In the genomic region with DNA sequence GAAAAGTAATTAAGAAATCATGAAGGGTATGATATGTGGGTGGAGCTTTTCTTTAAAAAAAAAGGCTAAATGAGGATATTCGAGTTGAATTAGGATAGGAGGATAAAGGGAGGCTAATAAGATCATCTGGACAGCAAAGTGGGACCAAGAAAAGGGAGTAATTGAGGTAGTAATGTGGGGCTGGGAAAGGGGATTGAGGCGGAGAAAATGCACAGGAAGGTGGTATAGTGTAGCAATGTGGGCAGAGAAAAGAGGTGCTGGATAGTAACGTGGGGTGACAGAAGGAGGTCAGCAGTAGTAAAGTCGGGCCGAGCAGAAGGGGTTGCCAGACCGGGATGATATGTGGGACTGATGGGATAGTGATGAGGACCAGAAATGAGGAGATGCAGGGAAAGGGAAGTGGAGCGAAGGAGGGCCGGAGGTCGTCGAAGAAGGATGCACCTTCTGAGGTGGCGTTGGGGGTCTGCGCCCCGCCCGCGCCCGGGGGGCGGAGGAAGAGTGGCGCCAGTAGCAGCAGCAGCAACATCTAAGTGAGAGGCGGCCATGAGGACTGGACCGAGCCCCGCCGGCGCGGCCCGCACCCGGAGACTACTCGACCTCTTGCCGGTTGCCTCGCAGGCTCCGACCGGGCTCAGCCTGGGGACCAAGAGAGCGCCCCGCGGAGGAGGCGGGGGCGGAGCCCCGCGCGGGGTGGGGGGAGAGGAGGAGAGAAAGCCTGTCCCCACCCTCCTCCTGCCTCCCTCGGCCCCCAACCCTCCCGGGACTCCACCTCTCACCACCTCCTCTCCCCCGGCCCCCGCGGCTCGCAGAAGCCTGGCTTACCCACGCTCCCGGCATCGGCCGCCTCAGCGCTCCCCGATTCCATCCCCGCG, we compare ENCODE assay signal across 9 cellular contexts. TPM values are rescaled to one million over a fixed set of nuclear protein-coding genes. Genes with fewer than 3 reads are reported as not detected.
DNase-seq lines count a peak whose midpoint lies in the region; ATAC-seq and TF ChIP-seq lines count a peak whose summit lies in the region.
"Had no signal": no experiment of that assay in that cellular context is flagged by ENCODE, and none has a peak within 500 bp of the region (broad histone marks: within the 10 kb centered on the region; RNA-seq: fewer than 3 reads in every experiment).

No MANE protein-coding gene starts in this region.

- H3K4me1 Mint-ChIP-seq in activated naive CD8-positive, alpha-beta T cell treated with anti-CD3 and anti-CD28 coated beads, Interleukin-2, amount 50 U/mL, for 24 hours = peaks cover 43% of the 10 kb centered on the region

- peaks cover 0 to 4% (median 0%) of the 10 kb centered on the region in 9 donors for H3K36me3 ChIP-seq in heart right ventricle

- H3K27me3 ChIP-seq in heart right ventricle = peaks cover 0 to 20% (median 0%) of the 10 kb centered on the region in 7 donors

- peak overlapping the region in 9 of 10 donors; percentile 59 to 83 (median 78) for H3K27ac ChIP-seq in heart right ventricle

- no peaks in the 10 kb centered on the region for H3K9me3 ChIP-seq in heart right ventricle

- 8% methylated on average over 28 to 49 of the region's 53 CpGs for WGBS in heart right ventricle, 2 donors

- intact Hi-C loops in heart right ventricle (cut with DNase I) = no loop called here
- intact Hi-C loops in posterior cingulate gyrus (cut with DNase I) = no loop called here

- no peaks in the 10 kb centered on the region for H3K9me3 Mint-ChIP-seq in activated naive CD8-positive, alpha-beta T cell treated with anti-CD3 and anti-CD28 coated beads, Interleukin-2, amount 50 U/mL, for 24 hours

- peak overlapping the region; percentile 86 for H3K4me3 Mint-ChIP-seq in activated naive CD8-positive, alpha-beta T cell treated with anti-CD3 and anti-CD28 coated beads, Interleukin-2, amount 50 U/mL, for 24 hours

- peaks cover 2% of the 10 kb centered on the region for H3K36me3 Mint-ChIP-seq in activated naive CD8-positive, alpha-beta T cell treated with anti-CD3 and anti-CD28 coated beads, Interleukin-2, amount 50 U/mL, for 24 hours (ENCODE audit: low read depth)

- DNase-seq in activated naive CD8-positive, alpha-beta T cell treated with anti-CD3 and anti-CD28 coated beads, Interleukin-2, amount 50 U/mL, for 24 hours = peak; percentile 54
- DNase-seq in heart right ventricle = peak; percentile 62 to 77
- DNase-seq in posterior cingulate gyrus = peak in 9 of 10 donors; percentile 42 to 94 (median 65)
- no peak for DNase-seq in NCI-H2107 treated with DMSO at 0.1 percent for 48 hours (lab: John Stamatoyannopoulos, UW; ENCODE audit: unreplicated experiment)
- no peak for DNase-seq in cortex of kidney (lab: John Stamatoyannopoulos, UW)

- H3K27ac Mint-ChIP-seq in activated naive CD8-positive, alpha-beta T cell treated with anti-CD3 and anti-CD28 coated beads, Interleukin-2, amount 50 U/mL, for 24 hours = peak overlapping the region; percentile 49

- peaks cover 11% of the 10 kb centered on the region for H3K27me3 Mint-ChIP-seq in activated naive CD8-positive, alpha-beta T cell treated with anti-CD3 and anti-CD28 coated beads, Interleukin-2, amount 50 U/mL, for 24 hours

- H3K4me1 ChIP-seq in heart right ventricle = peaks cover 4 to 54% (median 39%) of the 10 kb centered on the region in 9 donors

- TF ChIP-seq CTCF in heart right ventricle (IDR thresholded peaks at IDR 0.05) = no peak

- H3K4me3 ChIP-seq in heart right ventricle = peak overlapping the region; percentile 62 to 87 (median 78)

- ATAC-seq in GM18498 (IDR thresholded peaks at IDR 0.05; ENCODE audit: unreplicated experiment) (peak; percentile 35), HG03442 (IDR thresholded peaks at IDR 0.05; ENCODE audit: unreplicated experiment) (peak; percentile 31), SK-N-SH treated with all-trans-retinoic acid at 6 μM for 48 hours (peak; percentile 39), heart right ventricle (peak; percentile 8 to 67 (median 28))
- peak; percentile 27 for ATAC-seq in activated naive CD8-positive, alpha-beta T cell treated with anti-CD3 and anti-CD28 coated beads, Interleukin-2, amount 50 U/mL, for 24 hours

TF ChIP-seq in SK-N-SH treated with all-trans-retinoic acid at 6 μM for 48 hours, 23 proteins besides CTCF, POLR2A, EP300 and RAD21 (continues in another document):
- TF ChIP-seq PATZ1 (CRISPR knock-in tag; IDR thresholded peaks at IDR 0.05; ENCODE audit: borderline replicate concordance) (no peak), TOX (CRISPR knock-in tag; IDR thresholded peaks at IDR 0.05; ENCODE audit: borderline replicate concordance) (no peak), RARB (CRISPR knock-in tag; IDR thresholded peaks at IDR 0.05) (no peak), ARNTL (CRISPR knock-in tag; IDR thresholded peaks at IDR 0.05; ENCODE audit: borderline replicate concordance, low read depth) (no peak), ZNF8 (CRISPR knock-in tag; IDR thresholded peaks at IDR 0.05) (no peak), OSR1 (CRISPR knock-in tag; IDR thresholded peaks at IDR 0.05) (no peak), BACH2 (CRISPR knock-in tag; IDR thresholded peaks at IDR 0.05; ENCODE audit: borderline replicate concordance) (no peak), GLIS3 (CRISPR knock-in tag; IDR thresholded peaks at IDR 0.05) (no peak), POU6F1 (CRISPR knock-in tag; IDR thresholded peaks at IDR 0.05; ENCODE audit: borderline replicate concordance, low read depth) (no peak), TCF4 (CRISPR knock-in tag; IDR thresholded peaks at IDR 0.05; ENCODE audit: borderline replicate concordance) (no peak), SNAI2 (CRISPR knock-in tag; IDR thresholded peaks at IDR 0.05) (no peak), ZFP30 (CRISPR knock-in tag; IDR thresholded peaks at IDR 0.05) (no peak)
- TF ChIP-seq, protein P1, sequence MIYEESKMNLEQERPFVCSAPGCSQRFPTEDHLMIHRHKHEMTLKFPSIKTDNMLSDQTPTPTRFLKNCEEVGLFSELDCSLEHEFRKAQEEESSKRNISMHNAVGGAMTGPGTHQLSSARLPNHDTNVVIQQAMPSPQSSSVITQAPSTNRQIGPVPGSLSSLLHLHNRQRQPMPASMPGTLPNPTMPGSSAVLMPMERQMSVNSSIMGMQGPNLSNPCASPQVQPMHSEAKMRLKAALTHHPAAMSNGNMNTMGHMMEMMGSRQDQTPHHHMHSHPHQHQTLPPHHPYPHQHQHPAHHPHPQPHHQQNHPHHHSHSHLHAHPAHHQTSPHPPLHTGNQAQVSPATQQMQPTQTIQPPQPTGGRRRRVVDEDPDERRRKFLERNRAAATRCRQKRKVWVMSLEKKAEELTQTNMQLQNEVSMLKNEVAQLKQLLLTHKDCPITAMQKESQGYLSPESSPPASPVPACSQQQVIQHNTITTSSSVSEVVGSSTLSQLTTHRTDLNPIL (CRISPR knock-in tag; IDR thresholded peaks at IDR 0.05; ENCODE audit: low read depth) = no peak
- TF ChIP-seq, protein P2, sequence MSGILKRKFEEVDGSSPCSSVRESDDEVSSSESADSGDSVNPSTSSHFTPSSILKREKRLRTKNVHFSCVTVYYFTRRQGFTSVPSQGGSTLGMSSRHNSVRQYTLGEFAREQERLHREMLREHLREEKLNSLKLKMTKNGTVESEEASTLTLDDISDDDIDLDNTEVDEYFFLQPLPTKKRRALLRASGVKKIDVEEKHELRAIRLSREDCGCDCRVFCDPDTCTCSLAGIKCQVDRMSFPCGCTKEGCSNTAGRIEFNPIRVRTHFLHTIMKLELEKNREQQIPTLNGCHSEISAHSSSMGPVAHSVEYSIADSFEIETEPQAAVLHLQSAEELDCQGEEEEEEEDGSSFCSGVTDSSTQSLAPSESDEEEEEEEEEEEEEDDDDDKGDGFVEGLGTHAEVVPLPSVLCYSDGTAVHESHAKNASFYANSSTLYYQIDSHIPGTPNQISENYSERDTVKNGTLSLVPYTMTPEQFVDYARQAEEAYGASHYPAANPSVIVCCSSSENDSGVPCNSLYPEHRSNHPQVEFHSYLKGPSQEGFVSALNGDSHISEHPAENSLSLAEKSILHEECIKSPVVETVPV (CRISPR knock-in tag; IDR thresholded peaks at IDR 0.05) = no peak

RNA-seq across cellular contexts. Expression of gene GABBR1, which starts 0.9 kb away (rescaled TPM):
- total RNA-seq in heart right ventricle = 10 to 100 TPM; 10.2 to 31.0 (median 18.2) TPM
- 10 to 100 TPM; 10.4 to 41.3 TPM for polyA plus RNA-seq in heart right ventricle

RNA-seq across cellular contexts. Expression of gene MOG, which starts 24.8 kb away (rescaled TPM):
- total RNA-seq in heart right ventricle = 10 to 100 TPM in 2 of 10 donors, 1 to 10 TPM in 8; 1.6 to 13.6 (median 3.2) TPM
- polyA plus RNA-seq in heart right ventricle = 1 to 10 TPM in 1 of 2 donors, under 1 TPM in 1; 0.19 to 3.1 TPM
- total RNA-seq: glomerular endothelial cell had no signal

RNA-seq across cellular contexts. Expression of gene OR2H2, which starts 47.2 kb away (rescaled TPM):
- not detected for total RNA-seq in heart right ventricle
- polyA plus RNA-seq in heart right ventricle = not detected
- total RNA-seq: glomerular endothelial cell had no signal

RNA-seq across cellular contexts. Expression of gene ZFP57, which starts 48.9 kb away (rescaled TPM):
- 10 to 100 TPM in 1 of 10 donors, 1 to 10 TPM in 2, under 1 TPM in 1, not detected in 6; 0.53 to 14.7 (median 6.0) TPM for total RNA-seq in heart right ventricle
- polyA plus RNA-seq in heart right ventricle = under 1 TPM in 1 of 2 donors, not detected in 1; 0.06 TPM
- total RNA-seq: glomerular endothelial cell had no signal

Comparison
In these comparisons a context has a peak if more than half of its experiments do, and no peak if none do; other contexts are left out.
1. DNase-seq: peak in activated naive CD8-positive, alpha-beta T cell treated with anti-CD3 and anti-CD28 coated beads, Interleukin-2, amount 50 U/mL, for 24 hours (single experiment), heart right ventricle (2 of 2) and posterior cingulate gyrus (9 of 10); none in NCI-H2107 treated with DMSO at 0.1 percent for 48 hours (single experiment) and cortex of kidney (single experiment).
2. Peak in every context shown above with its lines, with median percentiles within 50 percentile points of each other: ATAC-seq.